Comparison of ENCODE assay signal across 1 cellular context in the genomic region with DNA sequence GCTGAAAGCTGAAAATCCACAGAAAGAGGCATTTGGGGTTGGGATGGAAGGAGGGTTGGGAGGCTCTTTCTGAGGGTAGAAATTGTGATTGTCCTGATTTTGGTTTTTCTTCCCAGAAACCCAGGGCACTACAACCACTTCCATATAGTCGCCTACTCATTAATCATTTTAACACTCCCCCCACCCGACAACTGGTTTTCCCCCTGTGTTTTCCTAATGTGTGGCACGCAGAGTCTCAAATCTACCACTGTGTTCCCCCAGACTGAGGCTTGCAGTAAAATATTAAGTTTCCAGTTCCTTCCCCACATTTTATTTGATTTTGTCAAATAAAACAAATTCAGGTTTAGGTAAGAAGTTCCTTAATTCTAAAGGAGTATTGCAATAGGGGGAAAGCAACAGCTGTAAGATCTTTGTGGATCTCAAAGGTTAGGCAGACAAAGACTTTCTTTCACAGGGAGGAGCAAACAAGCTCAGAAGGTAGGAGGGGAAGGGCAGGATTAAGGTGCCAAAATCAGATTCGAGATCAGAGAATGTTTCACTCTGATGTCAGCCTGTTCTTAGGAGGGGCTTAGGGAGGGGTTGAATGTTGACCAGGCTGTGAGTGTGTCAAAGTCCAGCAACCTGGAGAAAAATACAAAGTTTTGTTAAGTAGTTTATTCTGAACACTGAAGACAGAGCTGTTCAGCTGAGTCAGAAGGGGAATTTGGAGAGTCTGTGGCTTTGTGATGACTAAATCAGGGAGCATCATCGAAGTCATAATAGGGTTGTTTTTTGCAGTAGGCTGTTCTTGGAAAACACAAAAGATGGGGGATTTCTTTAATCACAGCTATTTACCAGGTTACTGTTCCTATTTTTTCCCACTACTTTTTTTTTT.
TF ChIP-seq lines count a peak whose summit lies in the region.

No MANE protein-coding gene starts in this region.

TF ChIP-seq in HepG2, 621 proteins besides CTCF, POLR2A, EP300 and RAD21 (continued from another document and continues in another):
- TF ChIP-seq RERE (CRISPR knock-in tag; IDR thresholded peaks at IDR 0.05; ENCODE audit: low read depth) = peak; percentile 78; the same call in 1 of the 2 replicates
- TF ChIP-seq ZNF770 (CRISPR knock-in tag; IDR thresholded peaks at IDR 0.05) = no peak
- TF ChIP-seq SMARCE1 (IDR thresholded peaks at IDR 0.05; ENCODE audit: borderline replicate concordance) = no peak
- no peak for TF ChIP-seq ZNF841 (CRISPR knock-in tag; IDR thresholded peaks at IDR 0.05; ENCODE audit: borderline replicate concordance)
- TF ChIP-seq, protein P1, sequence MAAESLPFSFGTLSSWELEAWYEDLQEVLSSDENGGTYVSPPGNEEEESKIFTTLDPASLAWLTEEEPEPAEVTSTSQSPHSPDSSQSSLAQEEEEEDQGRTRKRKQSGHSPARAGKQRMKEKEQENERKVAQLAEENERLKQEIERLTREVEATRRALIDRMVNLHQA (CRISPR knock-in tag; IDR thresholded peaks at IDR 0.05) = no peak
- TF ChIP-seq NFIC (IDR thresholded peaks at IDR 0.05; ENCODE audit: low read length) = 0 out of 2 replicates have a peak, but pooled peaks have one; percentile 49
- TF ChIP-seq ZNF576 (CRISPR knock-in tag; IDR thresholded peaks at IDR 0.05) = no peak
- no peak for TF ChIP-seq SSRP1 (CRISPR knock-in tag; IDR thresholded peaks at IDR 0.05)
- no peak for TF ChIP-seq ZFP37 (CRISPR knock-in tag; IDR thresholded peaks at IDR 0.05; ENCODE audit: borderline replicate concordance)
- no peak for TF ChIP-seq HNRNPL (IDR thresholded peaks at IDR 0.05; ENCODE audit: low read depth, low read length)
- TF ChIP-seq, protein P2, sequence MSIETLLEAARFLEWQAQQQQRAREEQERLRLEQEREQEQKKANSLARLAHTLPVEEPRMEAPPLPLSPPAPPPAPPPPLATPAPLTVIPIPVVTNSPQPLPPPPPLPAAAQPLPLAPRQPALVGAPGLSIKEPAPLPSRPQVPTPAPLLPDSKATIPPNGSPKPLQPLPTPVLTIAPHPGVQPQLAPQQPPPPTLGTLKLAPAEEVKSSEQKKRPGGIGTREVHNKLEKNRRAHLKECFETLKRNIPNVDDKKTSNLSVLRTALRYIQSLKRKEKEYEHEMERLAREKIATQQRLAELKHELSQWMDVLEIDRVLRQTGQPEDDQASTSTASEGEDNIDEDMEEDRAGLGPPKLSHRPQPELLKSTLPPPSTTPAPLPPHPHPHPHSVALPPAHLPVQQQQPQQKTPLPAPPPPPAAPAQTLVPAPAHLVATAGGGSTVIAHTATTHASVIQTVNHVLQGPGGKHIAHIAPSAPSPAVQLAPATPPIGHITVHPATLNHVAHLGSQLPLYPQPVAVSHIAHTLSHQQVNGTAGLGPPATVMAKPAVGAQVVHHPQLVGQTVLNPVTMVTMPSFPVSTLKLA (IDR thresholded peaks at IDR 0.05) = no peak
- TF ChIP-seq RFXANK (CRISPR knock-in tag; IDR thresholded peaks at IDR 0.05) = no peak
- TF ChIP-seq KAT8 (CRISPR knock-in tag; IDR thresholded peaks at IDR 0.05) = 0 out of 2 replicates have a peak, but pooled peaks have one; percentile 17
- no peak for TF ChIP-seq TFDP1 (CRISPR knock-in tag; IDR thresholded peaks at IDR 0.05; ENCODE audit: borderline replicate concordance)
- no peak for TF ChIP-seq ELK4 (CRISPR knock-in tag; IDR thresholded peaks at IDR 0.05; ENCODE audit: borderline replicate concordance)
- no peak for TF ChIP-seq GTF3A (CRISPR knock-in tag; conservative IDR thresholded peaks at IDR 0.05)
- no peak for TF ChIP-seq NFATC3 (CRISPR knock-in tag; IDR thresholded peaks at IDR 0.05)
- no peak for TF ChIP-seq ZFP36L2 (CRISPR knock-in tag; IDR thresholded peaks at IDR 0.05)
- no peak for TF ChIP-seq ZNF75D (CRISPR knock-in tag; IDR thresholded peaks at IDR 0.05; ENCODE audit: borderline replicate concordance)
- TF ChIP-seq, protein P3, sequence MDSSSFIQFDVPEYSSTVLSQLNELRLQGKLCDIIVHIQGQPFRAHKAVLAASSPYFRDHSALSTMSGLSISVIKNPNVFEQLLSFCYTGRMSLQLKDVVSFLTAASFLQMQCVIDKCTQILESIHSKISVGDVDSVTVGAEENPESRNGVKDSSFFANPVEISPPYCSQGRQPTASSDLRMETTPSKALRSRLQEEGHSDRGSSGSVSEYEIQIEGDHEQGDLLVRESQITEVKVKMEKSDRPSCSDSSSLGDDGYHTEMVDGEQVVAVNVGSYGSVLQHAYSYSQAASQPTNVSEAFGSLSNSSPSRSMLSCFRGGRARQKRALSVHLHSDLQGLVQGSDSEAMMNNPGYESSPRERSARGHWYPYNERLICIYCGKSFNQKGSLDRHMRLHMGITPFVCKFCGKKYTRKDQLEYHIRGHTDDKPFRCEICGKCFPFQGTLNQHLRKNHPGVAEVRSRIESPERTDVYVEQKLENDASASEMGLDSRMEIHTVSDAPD (CRISPR knock-in tag; IDR thresholded peaks at IDR 0.05) = no peak
- no peak for TF ChIP-seq ZMYM2 (CRISPR knock-in tag; IDR thresholded peaks at IDR 0.05)
- TF ChIP-seq EEA1 (CRISPR knock-in tag; IDR thresholded peaks at IDR 0.05; ENCODE audit: borderline replicate concordance) = no peak
- no peak for TF ChIP-seq TBP (CRISPR knock-in tag; IDR thresholded peaks at IDR 0.05)
- TF ChIP-seq MXI1 (IDR thresholded peaks at IDR 0.05; ENCODE audit: borderline replicate concordance, low read depth, low read length) = no peak
- no peak; the same call in 1 of the 2 replicates for TF ChIP-seq ZNF362 (CRISPR knock-in tag; IDR thresholded peaks at IDR 0.05; ENCODE audit: borderline replicate concordance)
- TF ChIP-seq KMT2A (CRISPR knock-in tag; IDR thresholded peaks at IDR 0.05) = no peak
- TF ChIP-seq CENPX (CRISPR knock-in tag; IDR thresholded peaks at IDR 0.05) = no peak
- TF ChIP-seq TP53 (CRISPR knock-in tag; conservative IDR thresholded peaks at IDR 0.05) = no peak
- no peak for TF ChIP-seq TFE3 (CRISPR knock-in tag; IDR thresholded peaks at IDR 0.05)
- no peak for TF ChIP-seq PAX8 (CRISPR knock-in tag; IDR thresholded peaks at IDR 0.05; ENCODE audit: borderline replicate concordance)
- TF ChIP-seq CBX1 (IDR thresholded peaks at IDR 0.05; ENCODE audit: low read depth) = no peak
- TF ChIP-seq ZNF335 (CRISPR knock-in tag; IDR thresholded peaks at IDR 0.05) = no peak
- TF ChIP-seq RARA (CRISPR knock-in tag; IDR thresholded peaks at IDR 0.05) = no peak
- TF ChIP-seq SP2 (CRISPR knock-in tag; IDR thresholded peaks at IDR 0.05) = no peak
- no peak for TF ChIP-seq MTF1 (CRISPR knock-in tag; IDR thresholded peaks at IDR 0.05)
- TF ChIP-seq HOXA7 (CRISPR knock-in tag; IDR thresholded peaks at IDR 0.05) = no peak
- 0 out of 2 replicates have a peak, but pooled peaks have one; percentile 16 for TF ChIP-seq ZNF12 (CRISPR knock-in tag; IDR thresholded peaks at IDR 0.05)
- no peak for TF ChIP-seq CCAR2 (optimal IDR thresholded peaks at IDR 0.05; ENCODE audit: low read depth, low read length)
- TF ChIP-seq, protein P4, sequence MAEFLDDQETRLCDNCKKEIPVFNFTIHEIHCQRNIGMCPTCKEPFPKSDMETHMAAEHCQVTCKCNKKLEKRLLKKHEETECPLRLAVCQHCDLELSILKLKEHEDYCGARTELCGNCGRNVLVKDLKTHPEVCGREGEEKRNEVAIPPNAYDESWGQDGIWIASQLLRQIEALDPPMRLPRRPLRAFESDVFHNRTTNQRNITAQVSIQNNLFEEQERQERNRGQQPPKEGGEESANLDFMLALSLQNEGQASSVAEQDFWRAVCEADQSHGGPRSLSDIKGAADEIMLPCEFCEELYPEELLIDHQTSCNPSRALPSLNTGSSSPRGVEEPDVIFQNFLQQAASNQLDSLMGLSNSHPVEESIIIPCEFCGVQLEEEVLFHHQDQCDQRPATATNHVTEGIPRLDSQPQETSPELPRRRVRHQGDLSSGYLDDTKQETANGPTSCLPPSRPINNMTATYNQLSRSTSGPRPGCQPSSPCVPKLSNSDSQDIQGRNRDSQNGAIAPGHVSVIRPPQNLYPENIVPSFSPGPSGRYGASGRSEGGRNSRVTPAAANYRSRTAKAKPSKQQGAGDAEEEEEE (CRISPR knock-in tag; IDR thresholded peaks at IDR 0.05; ENCODE audit: borderline replicate concordance) = no peak
- TF ChIP-seq ZNF672 (CRISPR knock-in tag; IDR thresholded peaks at IDR 0.05) = no peak
- no peak for TF ChIP-seq ERF (CRISPR knock-in tag; IDR thresholded peaks at IDR 0.05)
- no peak for TF ChIP-seq ZNF737 (CRISPR knock-in tag; IDR thresholded peaks at IDR 0.05; ENCODE audit: borderline replicate concordance)
